8 cellular contexts compared by ENCODE assay signal in the genomic region with DNA sequence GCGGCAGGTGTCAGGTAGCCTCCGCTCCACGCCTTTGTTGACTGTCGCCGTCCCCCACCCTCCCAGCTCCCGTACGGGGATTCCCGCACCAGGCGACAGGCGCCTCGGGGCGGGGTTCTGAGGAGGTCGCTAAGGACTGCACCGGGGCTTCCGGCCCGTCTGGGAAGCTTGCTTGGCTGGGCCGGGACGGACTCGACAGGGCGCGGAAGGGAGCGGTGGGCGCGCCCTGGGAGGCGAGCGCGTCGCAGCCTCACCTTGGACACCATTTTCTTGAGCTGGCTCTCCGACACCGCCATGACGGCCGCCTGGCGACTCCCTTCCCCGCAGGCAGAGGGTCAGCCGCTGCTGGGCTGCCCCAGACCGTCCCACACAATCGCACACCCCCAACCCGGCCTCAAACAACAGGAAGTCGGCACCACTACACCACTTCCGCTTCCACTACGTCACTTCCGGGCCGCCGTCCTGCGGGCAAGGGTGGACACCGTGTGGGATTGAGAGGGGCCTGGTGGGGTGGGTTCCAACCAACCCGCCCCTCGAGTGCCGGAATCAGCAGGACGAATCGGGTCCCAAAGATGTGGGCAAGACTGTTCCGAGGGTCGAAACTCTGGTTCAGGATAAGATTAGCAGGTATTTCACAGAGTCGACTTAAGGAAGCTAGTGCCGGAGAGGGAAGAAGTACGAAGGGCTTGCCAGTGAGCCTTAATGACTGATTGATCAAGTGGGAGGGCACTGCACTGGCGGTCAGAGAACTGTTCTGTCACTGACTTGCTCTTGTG. TPM values are rescaled to one million over a fixed set of nuclear protein-coding genes. Genes with fewer than 3 reads are reported as not detected.
DNase-seq lines count a peak whose midpoint lies in the region; ATAC-seq, FAIRE-seq and TF ChIP-seq lines count a peak whose summit lies in the region.

A gene with protein sequence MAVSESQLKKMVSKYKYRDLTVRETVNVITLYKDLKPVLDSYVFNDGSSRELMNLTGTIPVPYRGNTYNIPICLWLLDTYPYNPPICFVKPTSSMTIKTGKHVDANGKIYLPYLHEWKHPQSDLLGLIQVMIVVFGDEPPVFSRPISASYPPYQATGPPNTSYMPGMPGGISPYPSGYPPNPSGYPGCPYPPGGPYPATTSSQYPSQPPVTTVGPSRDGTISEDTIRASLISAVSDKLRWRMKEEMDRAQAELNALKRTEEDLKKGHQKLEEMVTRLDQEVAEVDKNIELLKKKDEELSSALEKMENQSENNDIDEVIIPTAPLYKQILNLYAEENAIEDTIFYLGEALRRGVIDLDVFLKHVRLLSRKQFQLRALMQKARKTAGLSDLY (minus strand): TSS at position 422 of the 776 bp plus-strand sequence. CDS start 126 bp downstream, at position 296.

- TF ChIP-seq EP300 in HepG2 (IDR thresholded peaks at IDR 0.05; ENCODE audit: low read depth in 2 of 2, low read length in 2 of 2), result no peak
- TF ChIP-seq EP300 in HepG2 (CRISPR knock-in tag; IDR thresholded peaks at IDR 0.05; ENCODE audit: borderline replicate concordance), result peak; percentile 64

- intact Hi-C loops in CD4-positive, alpha-beta T cell (cut with DNase I, micrococcal nuclease), result loop anchor here (1.0 to 10.0 kb wide), 10 partner anchors 58 to 1858 kb away; partner anchors contain the start of genes GTF2H1 (in 2 of the 2), HPS5 (in 2 of the 2), LDHA (in 1 of the 2) and PRMT3 (in 1 of the 2)
- intact Hi-C loops in HepG2 (cut with micrococcal nuclease; ENCODE audit: unreplicated experiment), result loop anchor here (1.0 to 10.0 kb wide), 3 partner anchors 62 to 132 kb away; partner anchors contain the start of genes LDHA, SPTY2D1 and UEVLD

- peak within 1 kb of the TSS; percentile 72 for H3K4me2 ChIP-seq in HepG2 (ENCODE audit: low read depth, low read length)

- BruUV-seq in HepG2 (replicated peaks; lab: Mats Ljungman, UMichigan), result no TSS peak

- H3K9me3 ChIP-seq in CD4-positive, alpha-beta T cell (ENCODE audit: control insufficient read depth, low read length), result no peaks in the 10 kb centered on the region
- no peaks in the 10 kb centered on the region for H3K9me3 ChIP-seq in HepG2 (ENCODE audit: low read length)

- H3K36me3 ChIP-seq in HepG2 (replicated peaks in 1 of 2; ENCODE audit: control insufficient read depth in 1 of 2, insufficient read depth in 2 of 2, low read length in 2 of 2), result 0 out of 5 replicates have a peak, but pooled peaks cover 0 to 1% of the 10 kb centered on the region in 2 experiments

- peak within 1 kb of the TSS; percentile 84 to 88 (median 85) for H3K4me3 ChIP-seq in HepG2 (replicated peaks in 1 of 3; ENCODE audit: insufficient read depth in 1 of 3, low read depth in 2 of 3, low read length in 3 of 3)

- no peaks in the 10 kb centered on the region for H3K27me3 Mint-ChIP-seq in CD4-positive, alpha-beta T cell

- peaks cover 70% of the 10 kb centered on the region for H3K4me1 Mint-ChIP-seq in CD4-positive, alpha-beta T cell (ENCODE audit: low read depth)

- no peaks in the 10 kb centered on the region for H3K27me3 ChIP-seq in CD4-positive, alpha-beta T cell (ENCODE audit: control insufficient read depth, insufficient read depth, low read length)
- H3K27me3 ChIP-seq in HepG2 (ENCODE audit: control insufficient read depth in 1 of 2, insufficient read depth in 2 of 2, low read length in 2 of 2), result no peaks in the 10 kb centered on the region; a peak in 1 of 5 replicates

- ATAC-seq in CD4-positive, alpha-beta T cell (ENCODE audit: poor library complexity), result peak; percentile 82
- ATAC-seq in GM19452 (IDR thresholded peaks at IDR 0.05; ENCODE audit: unreplicated experiment), result peak; percentile 96
- ATAC-seq in HG03575 (IDR thresholded peaks at IDR 0.05; ENCODE audit: extremely low read depth, insufficient number of reproducible peaks, low FRiP score, unreplicated experiment), result peak; percentile 68
- peak; percentile 97 for ATAC-seq in HepG2

- CTCF ChIA-PET in CD4-positive, alpha-beta T cell (lab: Charles Lee), result interaction anchor here (0.6 to 1.7 kb wide), 7 partner anchors 13 to 283 kb away, joined by 3 to 7 read pairs (median 4); partner anchors contain the start of gene SPTY2D1
- CTCF ChIA-PET in HepG2 (lab: Yijun Ruan, JAX; ENCODE audit: low intra/inter-chr PET ratio, low total read pairs), result no interaction called here

- peaks cover 38% of the 10 kb centered on the region for H3K79me2 ChIP-seq in HepG2 (ENCODE audit: insufficient read depth, low read length)

- H3K36me3 Mint-ChIP-seq in CD4-positive, alpha-beta T cell (ENCODE audit: low read depth), result peaks cover 52% of the 10 kb centered on the region

- WGBS in HepG2 (ENCODE audit: low lambda C conversion rate), result 0% methylated on average over 12 of the region's 57 CpGs

- 0 out of 2 replicates have a peak, but pooled peaks cover 2% of the 10 kb centered on the region for H4K20me1 ChIP-seq in HepG2 (ENCODE audit: insufficient read depth, low read length)

- peak; percentile 90 to 95 for TF ChIP-seq POLR2A in HepG2 (IDR thresholded peaks at IDR 0.05; ENCODE audit: insufficient read depth in 1 of 2, low read depth in 2 of 2, low read length in 2 of 2)

- POLR2A ChIA-PET in CD4-positive, alpha-beta T cell (lab: Charles Lee), result interaction anchor here (0.7 to 3.1 kb wide), 33 partner anchors 9 to 1449 kb away, joined by 3 to 54 read pairs (median 5); partner anchors contain the start of genes GTF2H1, HPS5, LDHA and RPS13
- POLR2A ChIA-PET in HepG2 (lab: Yijun Ruan, JAX), result interaction anchor here (0.6 to 2.8 kb wide), 24 partner anchors 9 to 526 kb away, joined by 3 to 31 read pairs (median 3); partner anchors contain the start of genes HPS5, LDHA, SPTY2D1 and UEVLD

- peak within 1 kb of the TSS; percentile 100 for H3K27ac Mint-ChIP-seq in CD4-positive, alpha-beta T cell

- peaks cover 40% of the 10 kb centered on the region for H3K4me1 ChIP-seq in HepG2 (ENCODE audit: insufficient read depth, low read length)

- no peak for TF ChIP-seq CTCF in CD4-positive, alpha-beta T cell (IDR thresholded peaks at IDR 0.05)
- TF ChIP-seq CTCF in HepG2 (CRISPR knock-in tag; IDR thresholded peaks at IDR 0.05), result 0 out of 2 replicates have a peak, but pooled peaks have one; percentile 14

- DNase-seq in CD4-positive, alpha-beta T cell, result peak; percentile 86 to 92 (median 88)
- DNase-seq in NCI-H82 (lab: John Stamatoyannopoulos, UW) (peak; percentile 91), dermis microvascular lymphatic vessel endothelial cell (ENCODE audit: low read depth in 2 of 2) (peak; percentile 95 to 97), HepG2 (ENCODE audit: low spot score) (peak; percentile 94)
- peak; percentile 94 to 95 for DNase-seq in activated CD4-positive, alpha-beta T cell treated with anti-CD3 and anti-CD28 coated beads, Interleukin-2, amount 50 U/mL, for 48 hours
- peak; percentile 91 to 93 for DNase-seq in stimulated activated CD4-positive, alpha-beta T cell treated with anti-CD3 and anti-CD28 coated beads, Interleukin-2, amount 100 ng/mL, for 48 hours

- peak within 1 kb of the TSS; percentile 61 for H2AFZ ChIP-seq in HepG2 (ENCODE audit: low read length)

- peak within 1 kb of the TSS; percentile 100 for H3K27ac ChIP-seq in CD4-positive, alpha-beta T cell (ENCODE audit: low read depth, low read length)
- peak within 1 kb of the TSS; percentile 93 for H3K27ac ChIP-seq in HepG2 (ENCODE audit: extremely low read length, insufficient read depth, low read length)

- TF ChIP-seq RAD21 in HepG2 (CRISPR knock-in tag; IDR thresholded peaks at IDR 0.05), result 0 out of 2 replicates have a peak, but pooled peaks have one; percentile 41

- in situ Hi-C loops in HepG2 (cut with HindIII; ENCODE audit: extremely low pct_ligation_motif_present, low pct_unique_long_range_greater_than_20kb), result no loop called here

- H3K4me3 Mint-ChIP-seq in CD4-positive, alpha-beta T cell, result peak within 1 kb of the TSS; percentile 100

- no peak for FAIRE-seq in HepG2 (lab: Jason Lieb, UNC)

- H3K9me3 Mint-ChIP-seq in CD4-positive, alpha-beta T cell, result no peaks in the 10 kb centered on the region

- H3K9ac ChIP-seq in HepG2 (ENCODE audit: insufficient read depth, low read depth, low read length), result peak within 1 kb of the TSS; percentile 95

RNA-seq across cellular contexts. Expression of the gene that starts here (rescaled TPM):
- 10 to 100 TPM; 23.5 to 30.1 TPM for total RNA-seq in CD4-positive, alpha-beta T cell
- total RNA-seq in dermis microvascular lymphatic vessel endothelial cell (43.9 and 51.5 TPM in 2 replicates), HepG2 (2016; rRNA removed; fragmentation: Illumina TruSeq; extraction: Trizol) (69.3 and 96.3 TPM in 2 replicates)
- 42.6 and 49.6 TPM in 2 replicates for total RNA-seq in HepG2 (2016; cell fraction: cytosol; rRNA removed; fragmentation: Illumina TruSeq; extraction: Trizol; ENCODE audit: low read depth)
- total RNA-seq in HepG2 (2016; cell fraction: insoluble cytoplasmic fraction; rRNA removed; fragmentation: Illumina TruSeq; extraction: Trizol), result 69.2 and 93.6 TPM in 2 replicates
- total RNA-seq in HepG2 (2016; cell fraction: membrane; rRNA removed; fragmentation: Illumina TruSeq; extraction: Trizol), result 62.9 and 65.2 TPM in 2 replicates
- 40.0 and 40.5 TPM in 2 replicates for total RNA-seq in HepG2 (2016; cell fraction: nucleus; rRNA removed; fragmentation: Illumina TruSeq; extraction: Trizol)
- polyA plus RNA-seq in HepG2 (2011; rRNA removed), result 200 and 206 TPM in 2 replicates
- 205 and 263 TPM in 2 replicates for polyA plus RNA-seq in HepG2 (2011; cell fraction: cytosol; rRNA removed)
- 61.2 and 66.6 TPM in 2 replicates for polyA plus RNA-seq in HepG2 (2011; cell fraction: nucleus; rRNA removed)
- polyA plus RNA-seq in HepG2 (2012), result 67.4 and 72.7 TPM in 2 replicates
- 39.8 and 45.7 TPM in 2 replicates for polyA plus RNA-seq in HepG2 (2016; cell fraction: cytosol; fragmentation: Illumina TruSeq; extraction: Trizol; ENCODE audit: low read depth)
- polyA plus RNA-seq in HepG2 (2016; cell fraction: insoluble cytoplasmic fraction; fragmentation: Illumina TruSeq; extraction: Trizol; ENCODE audit: low read depth), result 96.4 and 113 TPM in 2 replicates
- polyA plus RNA-seq in HepG2 (2016; cell fraction: membrane; fragmentation: Illumina TruSeq; extraction: Trizol; ENCODE audit: low read depth), result 42.9 and 46.6 TPM in 2 replicates
- polyA plus RNA-seq in HepG2 (2016; cell fraction: nucleus; fragmentation: Illumina TruSeq; extraction: Trizol; ENCODE audit: insufficient read depth, low read depth), result 42.6 and 45.8 TPM in 2 replicates
- polyA minus RNA-seq in HepG2 (2011; rRNA and poly(A)+ RNA removed; ENCODE audit: low replicate concordance), result 155 and 281 TPM in 2 replicates
- 86.9 and 105 TPM in 2 replicates for polyA minus RNA-seq in HepG2 (2011; cell fraction: cytosol; rRNA and poly(A)+ RNA removed)
- polyA minus RNA-seq in HepG2 (2011; cell fraction: nucleus; rRNA and poly(A)+ RNA removed), result 52.0 and 73.0 TPM in 2 replicates

Comparison
In these comparisons a context has a peak if more than half of its experiments do, and no peak if none do; other contexts are left out.
1. Peak in every context shown above with its lines: DNase-seq, ATAC-seq, H3K4me3 ChIP-seq and H3K27ac ChIP-seq.